9 cellular contexts compared by ENCODE assay signal in genomic region chr7:130141858-130142653, GRCh38.
DNase-seq lines count a peak whose midpoint lies in the region; ATAC-seq, FAIRE-seq and TF ChIP-seq lines count a peak whose summit lies in the region.
"Had no signal": no experiment of that assay in that cellular context is flagged by ENCODE, and none has a peak within 500 bp of the region (broad histone marks: within the 10 kb centered on the region; RNA-seq: fewer than 3 reads in every experiment).

No MANE protein-coding gene starts in this region.

- H3K36me3 ChIP-seq in CD4-positive, alpha-beta memory T cell (ENCODE audit: insufficient read depth, low read length): no peaks in the 10 kb centered on the region
- H3K36me3 ChIP-seq in pancreas: no peaks in the 10 kb centered on the region

- CTCF ChIA-PET in CD4-positive, alpha-beta memory T cell (lab: Charles Lee; ENCODE audit: partially characterized antibody): no interaction called here
- CTCF ChIA-PET in RWPE1 (lab: Yijun Ruan, JAX): interaction anchor here (0.6 kb wide), 1 partner anchor 1039 kb away, joined by 5 read pairs; no protein-coding TSS in a partner anchor

- FAIRE-seq in pancreas (lab: Jason Lieb, UNC): no peak

- no peak for TF ChIP-seq CTCF in RWPE1 (conservative IDR thresholded peaks at IDR 0.05; ENCODE audit: low read depth)
- TF ChIP-seq CTCF in fibroblast of villous mesenchyme (IDR thresholded peaks at IDR 0.05; ENCODE audit: insufficient read depth, low read depth, low read length): no peak
- no peak for TF ChIP-seq CTCF in pancreas (IDR thresholded peaks at IDR 0.05)

- no peaks in the 10 kb centered on the region for H3K27me3 ChIP-seq in CD4-positive, alpha-beta memory T cell (ENCODE audit: insufficient read depth, low read length)
- H3K27me3 ChIP-seq in pancreas: no peaks in the 10 kb centered on the region

- WGBS in pancreas, 2 donors: 65 to 69% methylated on average over 18 of the region's 18 CpGs

- peak overlapping the region in 5 of 7 donors; percentile 50 to 90 (median 80) for H3K27ac Mint-ChIP-seq in CD4-positive, alpha-beta memory T cell

- peak in 2 of 4 donors; percentile 4 to 16 for ATAC-seq in pancreas

- no peaks in the 10 kb centered on the region for H3K27me3 Mint-ChIP-seq in CD4-positive, alpha-beta memory T cell

- POLR2A ChIA-PET in CD4-positive, alpha-beta memory T cell (lab: Charles Lee; ENCODE audit: partially characterized antibody): interaction anchor here (0.7 to 2.5 kb wide), 4 partner anchors 14 to 71 kb away, joined by 3 to 12 read pairs (median 4); partner anchors contain the start of genes KLHDC10 and TMEM209
- POLR2A ChIA-PET in RWPE1 (lab: Yijun Ruan, JAX; ENCODE audit: low non-redundant PET): no interaction called here

- H3K9me3 ChIP-seq in CD4-positive, alpha-beta memory T cell (ENCODE audit: control insufficient read depth in 1 of 2, low read length in 2 of 2): no peaks in the 10 kb centered on the region
- no peaks in the 10 kb centered on the region for H3K9me3 ChIP-seq in pancreas

- H3K4me3 ChIP-seq in CD4-positive, alpha-beta memory T cell (ENCODE audit: low read length in 2 of 2): peak overlapping the region; percentile 22 to 58
- H3K4me3 ChIP-seq in fibroblast of villous mesenchyme (ENCODE audit: low read depth, low read length): peak overlapping the region; percentile 47
- H3K4me3 ChIP-seq in pancreas: peak overlapping the region in 2 of 4 donors; percentile 45 to 49

- peak overlapping the region; percentile 68 to 83 (median 81) for H3K4me3 Mint-ChIP-seq in CD4-positive, alpha-beta memory T cell

- peaks cover 3 to 14% (median 10%) of the 10 kb centered on the region in 4 donors for H3K4me1 Mint-ChIP-seq in CD4-positive, alpha-beta memory T cell

- no peaks in the 10 kb centered on the region for H3K9me3 Mint-ChIP-seq in CD4-positive, alpha-beta memory T cell

- peak overlapping the region; percentile 41 for H3K27ac ChIP-seq in CD4-positive, alpha-beta memory T cell (ENCODE audit: low read depth, low read length)
- peak overlapping the region; percentile 79 for H3K27ac ChIP-seq in RWPE1
- H3K27ac ChIP-seq in pancreas: peak overlapping the region in 3 of 4 donors; percentile 81 to 87 (median 83)

- peaks cover 6 to 11% of the 10 kb centered on the region in 2 donors for H3K36me3 Mint-ChIP-seq in CD4-positive, alpha-beta memory T cell

- intact Hi-C loops in CD4-positive, alpha-beta memory T cell (cut with micrococcal nuclease): no loop called here
- intact Hi-C loops in pancreas (cut with DNase I): no loop called here

- peaks cover 17% of the 10 kb centered on the region for H3K4me1 ChIP-seq in CD4-positive, alpha-beta memory T cell (ENCODE audit: insufficient read depth, low read length)
- peaks cover 0 to 4% (median 0%) of the 10 kb centered on the region in 3 donors for H3K4me1 ChIP-seq in pancreas

- DNase-seq in CD4-positive, alpha-beta memory T cell: no peak
- DNase-seq in RWPE1 (ENCODE audit: low spot score) (no peak), fibroblast of villous mesenchyme (ENCODE audit: low read depth) (no peak), pancreas (peak in 1 of 6 donors; percentile 57), NCI-H2107 treated with DMSO at 0.1 percent for 48 hours (lab: John Stamatoyannopoulos, UW; ENCODE audit: unreplicated experiment) (no peak), SKM-1 (lab: John Stamatoyannopoulos, UW; ENCODE audit: unreplicated experiment) (no peak), H4 (ENCODE audit: low spot score) (no peak)
- no peak for DNase-seq in activated CD4-positive, alpha-beta T cell treated with anti-CD3 and anti-CD28 coated beads for 48 hours
- DNase-seq: foreskin melanocyte had no signal
